In the genomic region with DNA sequence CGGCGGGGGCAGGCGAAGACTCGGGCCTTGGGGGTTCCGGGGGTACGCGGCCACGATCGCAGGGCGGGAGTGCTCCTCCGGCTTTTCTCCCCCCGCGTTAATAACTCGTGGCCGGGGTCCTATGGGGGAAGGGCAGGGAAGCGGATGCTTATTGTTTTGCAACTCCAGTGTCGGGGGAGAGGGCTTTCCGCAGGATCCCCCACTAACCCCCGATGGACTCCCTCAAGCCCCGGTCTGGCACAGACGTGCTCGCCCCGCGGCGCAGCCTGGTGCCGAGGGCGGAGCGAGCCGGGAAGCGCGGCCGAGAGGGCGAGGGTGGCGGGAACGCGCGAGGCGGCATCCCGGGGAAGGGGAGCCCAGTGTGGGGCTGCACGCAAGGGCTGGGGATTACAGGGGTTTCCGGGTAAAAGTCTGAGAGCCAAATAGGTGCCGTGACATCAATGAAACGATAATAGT, we compare ENCODE assay signal across 8 cellular contexts. TPM values are rescaled to one million over a fixed set of nuclear protein-coding genes. Genes with fewer than 3 reads are reported as not detected.
DNase-seq lines count a peak whose midpoint lies in the region; ATAC-seq and TF ChIP-seq lines count a peak whose summit lies in the region.

No MANE protein-coding gene starts in this region.

- H3K36me3 ChIP-seq in HUES48 (ENCODE audit: control insufficient read depth, insufficient read depth, low read length) (no peaks in the 10 kb centered on the region), sigmoid colon (no peaks in the 10 kb centered on the region)

- peak overlapping the region; percentile 95 for H3K9ac ChIP-seq in HUES48 (ENCODE audit: low read depth, low read length)

- intact Hi-C loops in sigmoid colon (cut with DNase I): loop anchor here (2.0 to 5.0 kb wide), 4 partner anchors 59 to 197 kb away; a partner anchor contains a TSS

- 0 to 1% methylated on average over 43 of the region's 43 CpGs for WGBS in sigmoid colon, 2 donors

- ATAC-seq in GM21423 (IDR thresholded peaks at IDR 0.05; ENCODE audit: unreplicated experiment) (peak; percentile 27), SK-N-SH treated with all-trans-retinoic acid at 6 μM for 48 hours (peak; percentile 66)

- TF ChIP-seq POLR2A in sigmoid colon (IDR thresholded peaks at IDR 0.05): no peak

- DNase-seq in ELF-1 (ENCODE audit: low read depth, low spot score): peak; percentile 60
- peak; percentile 24 for DNase-seq in amniotic epithelial cell (ENCODE audit: low read depth)
- peak; percentile 47 to 52 for DNase-seq in hippocampal formation (lab: John Stamatoyannopoulos, UW)
- DNase-seq in sigmoid colon: no peak
- DNase-seq in A172 (ENCODE audit: low spot score): no peak

- TF ChIP-seq CTCF in sigmoid colon (IDR thresholded peaks at IDR 0.05): no peak

- peak overlapping the region; percentile 95 for H3K4me3 ChIP-seq in HUES48 (ENCODE audit: low read depth, low read length)
- peak overlapping the region; percentile 60 to 94 (median 82) for H3K4me3 ChIP-seq in sigmoid colon

- no peak for TF ChIP-seq EP300 in sigmoid colon (IDR thresholded peaks at IDR 0.05)

- H3K27me3 ChIP-seq in HUES48 (ENCODE audit: control insufficient read depth, insufficient read depth, low read length): no peaks in the 10 kb centered on the region
- H3K27me3 ChIP-seq in sigmoid colon: no peaks in the 10 kb centered on the region

- peaks cover 21% of the 10 kb centered on the region for H3K4me1 ChIP-seq in HUES48 (ENCODE audit: control insufficient read depth, insufficient read depth, low read length)
- peaks cover 0 to 18% (median 13%) of the 10 kb centered on the region in 4 donors for H3K4me1 ChIP-seq in sigmoid colon

- H3K9me3 ChIP-seq in HUES48 (ENCODE audit: control insufficient read depth, insufficient read depth, low read length): no peaks in the 10 kb centered on the region
- H3K9me3 ChIP-seq in sigmoid colon: no peaks in the 10 kb centered on the region

- H3K27ac ChIP-seq in HUES48 (ENCODE audit: low read depth, low read length) (peak overlapping the region; percentile 91), sigmoid colon (peak overlapping the region; percentile 90 to 94 (median 94))

TF ChIP-seq in SK-N-SH treated with all-trans-retinoic acid at 6 μM for 48 hours, 23 proteins besides CTCF, POLR2A, EP300 and RAD21:
- TF ChIP-seq PPARA (CRISPR knock-in tag; IDR thresholded peaks at IDR 0.05; ENCODE audit: borderline replicate concordance) (no peak), ZNF70 (CRISPR knock-in tag; IDR thresholded peaks at IDR 0.05) (no peak), BACH2 (CRISPR knock-in tag; IDR thresholded peaks at IDR 0.05; ENCODE audit: borderline replicate concordance) (no peak), ISL1 (CRISPR knock-in tag; IDR thresholded peaks at IDR 0.05) (no peak), ZNF8 (CRISPR knock-in tag; IDR thresholded peaks at IDR 0.05) (no peak)
- TF ChIP-seq, protein P1, sequence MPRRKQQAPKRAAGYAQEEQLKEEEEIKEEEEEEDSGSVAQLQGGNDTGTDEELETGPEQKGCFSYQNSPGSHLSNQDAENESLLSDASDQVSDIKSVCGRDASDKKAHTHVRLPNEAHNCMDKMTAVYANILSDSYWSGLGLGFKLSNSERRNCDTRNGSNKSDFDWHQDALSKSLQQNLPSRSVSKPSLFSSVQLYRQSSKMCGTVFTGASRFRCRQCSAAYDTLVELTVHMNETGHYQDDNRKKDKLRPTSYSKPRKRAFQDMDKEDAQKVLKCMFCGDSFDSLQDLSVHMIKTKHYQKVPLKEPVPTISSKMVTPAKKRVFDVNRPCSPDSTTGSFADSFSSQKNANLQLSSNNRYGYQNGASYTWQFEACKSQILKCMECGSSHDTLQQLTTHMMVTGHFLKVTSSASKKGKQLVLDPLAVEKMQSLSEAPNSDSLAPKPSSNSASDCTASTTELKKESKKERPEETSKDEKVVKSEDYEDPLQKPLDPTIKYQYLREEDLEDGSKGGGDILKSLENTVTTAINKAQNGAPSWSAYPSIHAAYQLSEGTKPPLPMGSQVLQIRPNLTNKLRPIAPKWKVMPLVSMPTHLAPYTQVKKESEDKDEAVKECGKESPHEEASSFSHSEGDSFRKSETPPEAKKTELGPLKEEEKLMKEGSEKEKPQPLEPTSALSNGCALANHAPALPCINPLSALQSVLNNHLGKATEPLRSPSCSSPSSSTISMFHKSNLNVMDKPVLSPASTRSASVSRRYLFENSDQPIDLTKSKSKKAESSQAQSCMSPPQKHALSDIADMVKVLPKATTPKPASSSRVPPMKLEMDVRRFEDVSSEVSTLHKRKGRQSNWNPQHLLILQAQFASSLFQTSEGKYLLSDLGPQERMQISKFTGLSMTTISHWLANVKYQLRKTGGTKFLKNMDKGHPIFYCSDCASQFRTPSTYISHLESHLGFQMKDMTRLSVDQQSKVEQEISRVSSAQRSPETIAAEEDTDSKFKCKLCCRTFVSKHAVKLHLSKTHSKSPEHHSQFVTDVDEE (CRISPR knock-in tag; IDR thresholded peaks at IDR 0.05): no peak
- TF ChIP-seq, protein P2, sequence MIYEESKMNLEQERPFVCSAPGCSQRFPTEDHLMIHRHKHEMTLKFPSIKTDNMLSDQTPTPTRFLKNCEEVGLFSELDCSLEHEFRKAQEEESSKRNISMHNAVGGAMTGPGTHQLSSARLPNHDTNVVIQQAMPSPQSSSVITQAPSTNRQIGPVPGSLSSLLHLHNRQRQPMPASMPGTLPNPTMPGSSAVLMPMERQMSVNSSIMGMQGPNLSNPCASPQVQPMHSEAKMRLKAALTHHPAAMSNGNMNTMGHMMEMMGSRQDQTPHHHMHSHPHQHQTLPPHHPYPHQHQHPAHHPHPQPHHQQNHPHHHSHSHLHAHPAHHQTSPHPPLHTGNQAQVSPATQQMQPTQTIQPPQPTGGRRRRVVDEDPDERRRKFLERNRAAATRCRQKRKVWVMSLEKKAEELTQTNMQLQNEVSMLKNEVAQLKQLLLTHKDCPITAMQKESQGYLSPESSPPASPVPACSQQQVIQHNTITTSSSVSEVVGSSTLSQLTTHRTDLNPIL (CRISPR knock-in tag; IDR thresholded peaks at IDR 0.05; ENCODE audit: low read depth): no peak
TF ChIP-seq in SK-N-SH treated with all-trans-retinoic acid at 6 μM for 48 hours: peak in this region for 0.

RNA-seq across cellular contexts. Expression of a gene that starts 0.7 kb away (rescaled TPM):
- 10 to 100 TPM in 3 of 4 donors, 1 to 10 TPM in 1; 8.3 to 29.3 (median 14.3) TPM for total RNA-seq in sigmoid colon
- polyA plus RNA-seq in sigmoid colon: 10 to 100 TPM; 30.3 to 33.0 (median 31.7) TPM
- 71.3 and 104 TPM in 2 replicates for total RNA-seq in A172 (2014; rRNA removed; shearing (Covaris generic))

RNA-seq across cellular contexts. Expression of a gene that starts 59.5 kb away (rescaled TPM):
- total RNA-seq in sigmoid colon: 10 to 100 TPM; 36.7 to 71.3 (median 43.3) TPM
- polyA plus RNA-seq in sigmoid colon: 100 to 1,000 TPM in 1 of 3 donors, 10 to 100 TPM in 2; 41.8 to 116 (median 51.1) TPM
- total RNA-seq in A172 (2014; rRNA removed; shearing (Covaris generic)): 226 and 266 TPM in 2 replicates

Comparison
In these comparisons a context has a peak if more than half of its experiments do, and no peak if none do; other contexts are left out.
1. DNase-seq: peak in ELF-1 (single experiment), amniotic epithelial cell (single experiment) and hippocampal formation (2 of 2); none in sigmoid colon (single experiment) and A172 (single experiment).